In the genomic region with DNA sequence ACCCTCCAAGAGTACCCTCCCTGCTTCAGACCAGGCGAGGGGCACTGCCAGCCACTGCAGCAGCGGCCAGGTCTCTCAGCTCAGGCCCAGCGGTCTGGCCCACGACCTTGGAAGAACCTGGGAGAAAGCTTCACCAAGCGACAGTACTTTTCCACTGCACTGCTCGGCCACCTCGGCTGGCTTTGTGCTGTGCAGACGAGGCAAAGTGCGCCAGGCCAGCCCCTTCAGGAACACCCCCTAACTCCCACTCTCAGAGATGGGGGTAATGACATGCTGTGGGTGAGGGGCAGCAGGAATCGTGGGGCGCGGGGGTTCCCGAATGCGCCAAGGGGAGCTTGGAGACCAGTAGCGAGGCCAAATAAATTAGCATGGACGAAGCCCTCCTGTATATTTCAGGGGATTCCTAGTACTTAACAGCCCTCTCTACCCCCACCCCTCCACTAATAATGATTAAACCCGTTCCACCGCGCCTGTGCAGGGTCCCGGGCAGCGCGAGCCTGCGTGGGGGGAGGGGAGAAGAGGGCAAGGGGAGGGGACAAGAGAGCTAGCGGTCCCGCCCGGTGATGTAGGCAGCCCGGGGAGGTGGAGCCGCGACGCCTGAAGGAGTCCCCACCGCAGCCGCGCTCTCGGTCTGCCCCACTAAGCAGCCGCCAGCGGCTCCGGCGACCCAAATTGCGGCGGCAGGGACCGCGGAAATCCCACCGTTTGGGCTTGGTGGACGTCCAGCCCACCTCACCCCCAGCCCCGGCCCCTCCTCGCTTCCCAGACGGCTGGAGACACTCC, we compare ENCODE assay signal across 8 cellular contexts. TPM values are rescaled to one million over a fixed set of nuclear protein-coding genes. Genes with fewer than 3 reads are reported as not detected.
DNase-seq lines count a peak whose midpoint lies in the region; ATAC-seq and TF ChIP-seq lines count a peak whose summit lies in the region.
"Had no signal": no experiment of that assay in that cellular context is flagged by ENCODE, and none has a peak within 500 bp of the region (broad histone marks: within the 10 kb centered on the region; RNA-seq: fewer than 3 reads in every experiment).

A gene with protein sequence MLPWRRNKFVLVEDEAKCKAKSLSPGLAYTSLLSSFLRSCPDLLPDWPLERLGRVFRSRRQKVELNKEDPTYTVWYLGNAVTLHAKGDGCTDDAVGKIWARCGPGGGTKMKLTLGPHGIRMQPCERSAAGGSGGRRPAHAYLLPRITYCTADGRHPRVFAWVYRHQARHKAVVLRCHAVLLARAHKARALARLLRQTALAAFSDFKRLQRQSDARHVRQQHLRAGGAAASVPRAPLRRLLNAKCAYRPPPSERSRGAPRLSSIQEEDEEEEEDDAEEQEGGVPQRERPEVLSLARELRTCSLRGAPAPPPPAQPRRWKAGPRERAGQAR (plus strand): TSS at position 629 of the 783 bp plus-strand sequence. CDS start 401 bp downstream, outside the sequence.

- DNase-seq in HEK293T (ENCODE audit: extremely low spot score), result peak; percentile 73
- DNase-seq in WTC11 (ENCODE audit: low spot score), result peak; percentile 70
- DNase-seq in right atrium auricular region (ENCODE audit: low spot score), result peak; percentile 85
- no peak for DNase-seq in retinal pigment epithelial cell (ENCODE audit: low read depth)
- DNase-seq in NCI-H1092 treated with DMSO at 0.1 percent for 48 hours (lab: John Stamatoyannopoulos, UW), result no peak
- DNase-seq in MM.1S, result no peak

- no peaks in the 10 kb centered on the region for H4K20me1 ChIP-seq in MM.1S (ENCODE audit: insufficient read depth, low read length)

- H2AFZ ChIP-seq in MM.1S (ENCODE audit: low read length), result no peak within 1 kb of the TSS

- no peak within 1 kb of the TSS for H3K9ac ChIP-seq in MM.1S (ENCODE audit: low read length)

- CTCF ChIA-PET in HEK293T (lab: Yijun Ruan, JAX), result interaction anchor here (1.0 to 1.4 kb wide), 2 partner anchors 23 to 81 kb away, joined by 3 to 5 read pairs; no protein-coding TSS in a partner anchor
- CTCF ChIA-PET in WTC11 (lab: Charles Lee), result interaction anchor here (0.6 to 2.1 kb wide), 14 partner anchors 9 to 718 kb away, joined by 3 to 15 read pairs (median 4); a partner anchor contains a TSS

- H3K27ac ChIP-seq in right atrium auricular region (peak within 1 kb of the TSS; percentile 62 to 72), MM.1S (ENCODE audit: low read length) (no peak within 1 kb of the TSS)
- H3K27ac ChIP-seq: SJSA1 had no signal

- no peak within 1 kb of the TSS for H3K27ac Mint-ChIP-seq in WTC11

- H3K4me3 ChIP-seq in right atrium auricular region (peak within 1 kb of the TSS; percentile 44 to 56), retinal pigment epithelial cell (ENCODE audit: low read length) (peak within 1 kb of the TSS; percentile 42), MM.1S (ENCODE audit: low read length) (no peak within 1 kb of the TSS)
- H3K4me3 ChIP-seq: SJSA1 had no signal

- H3K4me1 ChIP-seq in right atrium auricular region (peaks cover 0 to 32% of the 10 kb centered on the region in 2 donors), MM.1S (ENCODE audit: low read length) (no peaks in the 10 kb centered on the region)

- H3K27me3 ChIP-seq in right atrium auricular region (no peaks in the 10 kb centered on the region), MM.1S (replicated peaks; ENCODE audit: insufficient read depth, low read length) (peaks cover 88% of the 10 kb centered on the region)

- no peaks in the 10 kb centered on the region for H3F3A ChIP-seq in MM.1S (ENCODE audit: insufficient read depth, low read length)

- H3K79me2 ChIP-seq in MM.1S (ENCODE audit: low read length), result no peaks in the 10 kb centered on the region

- ATAC-seq in WTC11, result peak; percentile 74
- ATAC-seq in HG02870 (IDR thresholded peaks at IDR 0.05; ENCODE audit: unreplicated experiment), result no peak

- POLR2A ChIA-PET in HEK293T (lab: Yijun Ruan, JAX) (interaction anchor here (0.7 to 2.8 kb wide), 11 partner anchors 8 to 235 kb away, joined by 3 to 17 read pairs (median 5); a partner anchor contains a TSS), WTC11 (lab: Charles Lee) (interaction anchor here (0.5 to 2.1 kb wide), 4 partner anchors 13 to 109 kb away, joined by 3 to 9 read pairs (median 4); a partner anchor contains a TSS)

- no peak within 1 kb of the TSS for H3K4me2 ChIP-seq in MM.1S (ENCODE audit: low read depth, low read length)

- H3K4me3 Mint-ChIP-seq in WTC11, result peak within 1 kb of the TSS; percentile 75

- no peaks in the 10 kb centered on the region for H3K36me3 Mint-ChIP-seq in WTC11

- H3K9me2 ChIP-seq in MM.1S (replicated peaks; ENCODE audit: insufficient read depth, low read length), result no peaks in the 10 kb centered on the region

- H3K9me3 ChIP-seq in right atrium auricular region, result no peaks in the 10 kb centered on the region
- no peaks in the 10 kb centered on the region for H3K9me3 ChIP-seq in MM.1S (replicated peaks; ENCODE audit: insufficient read depth, low read length)
- H3K9me3 ChIP-seq: SJSA1 had no signal

- H3K9me3 Mint-ChIP-seq in WTC11, result no peaks in the 10 kb centered on the region

- H3K4me1 Mint-ChIP-seq in WTC11, result peaks cover 11% of the 10 kb centered on the region

- H3K36me3 ChIP-seq in right atrium auricular region (no peaks in the 10 kb centered on the region), MM.1S (replicated peaks; ENCODE audit: insufficient read depth, low read length) (no peaks in the 10 kb centered on the region)
- H3K36me3 ChIP-seq: SJSA1 had no signal

- peaks cover 49% of the 10 kb centered on the region for H3K27me3 Mint-ChIP-seq in WTC11 (ENCODE audit: low read depth)

- TF ChIP-seq CTCF in WTC11 (IDR thresholded peaks at IDR 0.05), result no peak
- no peak for TF ChIP-seq CTCF in right atrium auricular region (IDR thresholded peaks at IDR 0.05)
- no peak for TF ChIP-seq CTCF in retinal pigment epithelial cell (conservative IDR thresholded peaks at IDR 0.05; ENCODE audit: low read depth, low read length)
- no peak for TF ChIP-seq CTCF in MM.1S (IDR thresholded peaks at IDR 0.05; ENCODE audit: low read length)

TF ChIP-seq in HEK293T, 16 proteins besides CTCF, POLR2A, EP300 and RAD21:
- no peak for TF ChIP-seq NFRKB (IDR thresholded peaks at IDR 0.05)
- no peak for TF ChIP-seq SUZ12 (IDR thresholded peaks at IDR 0.05)
- no peak for TF ChIP-seq LEF1 (IDR thresholded peaks at IDR 0.05; ENCODE audit: borderline replicate concordance)
- TF ChIP-seq ARNT (IDR thresholded peaks at IDR 0.05), result no peak
- TF ChIP-seq CTBP1 (IDR thresholded peaks at IDR 0.05; ENCODE audit: borderline replicate concordance), result no peak
- TF ChIP-seq ELF4 (IDR thresholded peaks at IDR 0.05), result no peak
- no peak for TF ChIP-seq FOXA1 (IDR thresholded peaks at IDR 0.05)
- TF ChIP-seq SP1 (IDR thresholded peaks at IDR 0.05), result no peak
- no peak for TF ChIP-seq TARDBP (IDR thresholded peaks at IDR 0.05)
- TF ChIP-seq, protein P1, sequence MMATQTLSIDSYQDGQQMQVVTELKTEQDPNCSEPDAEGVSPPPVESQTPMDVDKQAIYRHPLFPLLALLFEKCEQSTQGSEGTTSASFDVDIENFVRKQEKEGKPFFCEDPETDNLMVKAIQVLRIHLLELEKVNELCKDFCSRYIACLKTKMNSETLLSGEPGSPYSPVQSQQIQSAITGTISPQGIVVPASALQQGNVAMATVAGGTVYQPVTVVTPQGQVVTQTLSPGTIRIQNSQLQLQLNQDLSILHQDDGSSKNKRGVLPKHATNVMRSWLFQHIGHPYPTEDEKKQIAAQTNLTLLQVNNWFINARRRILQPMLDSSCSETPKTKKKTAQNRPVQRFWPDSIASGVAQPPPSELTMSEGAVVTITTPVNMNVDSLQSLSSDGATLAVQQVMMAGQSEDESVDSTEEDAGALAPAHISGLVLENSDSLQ (IDR thresholded peaks at IDR 0.05), result no peak
- no peak for TF ChIP-seq FOXM1 (IDR thresholded peaks at IDR 0.05; ENCODE audit: borderline replicate concordance)
- TF ChIP-seq FOXK2 (IDR thresholded peaks at IDR 0.05), result no peak
- TF ChIP-seq BHLHE40 (IDR thresholded peaks at IDR 0.05; ENCODE audit: borderline replicate concordance), result no peak
- no peak for TF ChIP-seq ZNF384 (IDR thresholded peaks at IDR 0.05)
- no peak for TF ChIP-seq HDGF (IDR thresholded peaks at IDR 0.05; ENCODE audit: borderline replicate concordance)

TF ChIP-seq in WTC11, 78 proteins besides CTCF, POLR2A, EP300 and RAD21 (continues in another document):
- TF ChIP-seq, protein P2, sequence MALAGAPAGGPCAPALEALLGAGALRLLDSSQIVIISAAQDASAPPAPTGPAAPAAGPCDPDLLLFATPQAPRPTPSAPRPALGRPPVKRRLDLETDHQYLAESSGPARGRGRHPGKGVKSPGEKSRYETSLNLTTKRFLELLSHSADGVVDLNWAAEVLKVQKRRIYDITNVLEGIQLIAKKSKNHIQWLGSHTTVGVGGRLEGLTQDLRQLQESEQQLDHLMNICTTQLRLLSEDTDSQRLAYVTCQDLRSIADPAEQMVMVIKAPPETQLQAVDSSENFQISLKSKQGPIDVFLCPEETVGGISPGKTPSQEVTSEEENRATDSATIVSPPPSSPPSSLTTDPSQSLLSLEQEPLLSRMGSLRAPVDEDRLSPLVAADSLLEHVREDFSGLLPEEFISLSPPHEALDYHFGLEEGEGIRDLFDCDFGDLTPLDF (CRISPR knock-in tag; IDR thresholded peaks at IDR 0.05), result no peak
- no peak for TF ChIP-seq GRHL2 (CRISPR knock-in tag; IDR thresholded peaks at IDR 0.05; ENCODE audit: insufficient replicate concordance, severe bottlenecking)
- TF ChIP-seq SP1 (CRISPR knock-in tag; conservative IDR thresholded peaks at IDR 0.05), result 0 out of 2 replicates have a peak, but pooled peaks have one; percentile 20

RNA-seq across cellular contexts. Expression of the gene that starts here (rescaled TPM):
- total RNA-seq in WTC11 (2021) (2.9 to 3.1 TPM (median 3.1 TPM) in 3 replicates), right atrium auricular region (1 to 10 TPM; 1.4 to 1.7 TPM)
- total RNA-seq: SJSA1 had no signal

Comparison
In these comparisons a context has a peak if more than half of its experiments do, and no peak if none do; other contexts are left out.
1. DNase-seq: peak in HEK293T (single experiment), WTC11 (single experiment) and right atrium auricular region (single experiment); none in retinal pigment epithelial cell (single experiment), NCI-H1092 treated with DMSO at 0.1 percent for 48 hours (single experiment) and MM.1S (single experiment).